In the genomic region with DNA sequence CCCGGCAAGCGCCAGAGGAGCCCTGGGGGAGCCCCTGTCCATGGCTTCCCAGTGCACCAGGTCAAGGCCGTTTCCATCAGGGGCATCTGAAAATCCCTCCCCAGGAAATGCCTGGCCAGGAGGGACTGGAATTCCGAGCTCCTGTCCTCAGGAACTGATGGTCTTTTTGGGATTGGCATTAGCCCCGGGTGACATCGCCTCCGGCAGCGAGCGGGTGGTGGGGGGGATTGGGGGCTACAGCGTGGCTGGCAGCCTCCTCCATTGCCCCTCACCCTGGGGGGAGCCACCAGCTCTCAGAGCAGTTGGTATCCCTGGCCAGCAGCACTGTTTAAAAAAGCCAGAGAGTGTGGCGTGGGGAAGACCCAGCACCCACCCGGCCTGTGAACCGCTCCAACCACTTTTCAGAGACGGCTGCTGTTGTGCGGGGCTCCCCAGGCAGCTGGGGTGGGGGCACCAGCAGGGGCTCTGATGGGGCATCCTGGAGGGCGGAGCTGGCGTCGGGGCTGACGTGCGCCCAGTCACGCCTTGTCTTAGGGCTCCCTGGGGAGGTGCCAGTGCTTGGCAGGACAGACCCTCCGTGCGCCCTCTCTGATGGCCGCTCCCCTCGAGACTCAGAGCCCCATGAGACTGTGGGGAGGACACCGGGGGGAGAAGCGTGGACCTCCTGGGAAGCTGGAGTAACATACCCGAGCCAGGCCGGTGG, we compare ENCODE assay signal across 27 cellular contexts.
"Had no signal": no experiment of that assay in that cellular context is flagged by ENCODE, and none has a peak within 500 bp of the region (broad histone marks: within the 10 kb centered on the region; RNA-seq: fewer than 3 reads in every experiment).

No MANE protein-coding gene starts in this region.

- ATAC-seq: activated CD4-positive, CD25-positive, alpha-beta regulatory T cell treated with anti-CD3 and anti-CD28 coated beads, Interleukin-2, amount 50 U/mL, for 24 hours; activated CD8-positive, alpha-beta T cell treated with anti-CD3 and anti-CD28 coated beads for 36 hours; activated naive CD8-positive, alpha-beta T cell treated with anti-CD3 and anti-CD28 coated beads, Interleukin-2, amount 50 U/mL, for 24 hours; activated T-cell treated with anti-CD3 and anti-CD28 coated beads, Interleukin-2, amount 50 U/mL, for 4 hours; activated T-helper 17 cell treated with anti-CD3 and anti-CD28 coated beads, Interleukin-2, amount 50 U/mL, for 72 hours; body of pancreas; esophagus mucosa; T-helper 17 cell had no signal

- H3K9me3 ChIP-seq: adrenal gland, body of pancreas, colonic mucosa had no signal

- H3K36me3 ChIP-seq: adrenal gland, colonic mucosa, WERI-Rb-1 had no signal

- H3K27me3 ChIP-seq: body of pancreas, colonic mucosa had no signal

- DNase-seq: activated B cell treated with CpG ODN at 0.5 μM for 24 hours; activated CD4-positive, alpha-beta T cell treated with anti-CD3 and anti-CD28 coated beads for 48 hours; activated CD4-positive, alpha-beta T cell treated with anti-CD3 and anti-CD28 coated beads, Interleukin-2, amount 50 U/mL, for 1 hour; activated CD4-positive, alpha-beta T cell treated with anti-CD3 and anti-CD28 coated beads, Interleukin-2, amount 50 U/mL, for 48 hours; activated CD8-positive, alpha-beta memory T cell treated with anti-CD3 and anti-CD28 coated beads for 24 hours; activated CD8-positive, alpha-beta T cell treated with anti-CD3 and anti-CD28 coated beads for 36 hours; activated effector memory CD4-positive, alpha-beta T cell treated with anti-CD3 and anti-CD28 coated beads, Interleukin-2, amount 50 U/mL, for 16 hours; activated naive CD4-positive, alpha-beta T cell treated with anti-CD3 and anti-CD28 coated beads for 36 hours; activated naive CD8-positive, alpha-beta T cell treated with anti-CD3 and anti-CD28 coated beads for 36 hours; activated naive CD8-positive, alpha-beta T cell treated with anti-CD3 and anti-CD28 coated beads, Interleukin-2, amount 50 U/mL, for 24 hours; activated T-cell treated with anti-CD3 and anti-CD28 coated beads, Interleukin-2, amount 50 U/mL, for 4 hours; adrenal gland; amygdala; body of pancreas; central memory CD4-positive, alpha-beta T cell; cerebellar nuclear complex; colonic mucosa; effector memory CD4-positive, alpha-beta T cell; endodermal cell; foreskin fibroblast; T-helper 1 cell; T-helper 17 cell; T1000; WERI-Rb-1 had no signal

- H3K4me3 ChIP-seq: adrenal gland, body of pancreas, colonic mucosa had no signal

- H3K27ac ChIP-seq: adrenal gland, body of pancreas, colonic mucosa, WERI-Rb-1 had no signal

- H3K4me1 ChIP-seq: adrenal gland, body of pancreas, colonic mucosa had no signal
